Comparison of ENCODE assay signal across 22 cellular contexts in the genomic region with DNA sequence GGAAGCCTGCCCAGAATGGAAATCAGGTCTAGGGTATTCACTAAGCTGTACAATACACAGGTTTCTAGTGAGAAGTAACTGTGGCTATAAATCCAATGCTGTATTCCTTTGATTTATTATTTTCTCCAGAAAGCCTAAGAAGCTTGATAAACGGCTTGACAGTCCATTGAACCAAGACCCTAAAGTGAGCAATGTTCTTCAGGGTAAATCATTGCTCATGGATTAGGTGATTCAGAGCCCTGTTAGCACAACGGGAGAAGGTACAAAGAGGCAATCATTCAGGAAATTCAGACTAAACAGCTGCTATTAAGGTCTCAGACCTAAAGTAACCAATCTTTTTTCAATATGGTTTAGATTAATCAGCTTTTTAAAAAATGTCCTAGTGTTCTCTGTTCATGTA.
"Had no signal": no experiment of that assay in that cellular context is flagged by ENCODE, and none has a peak within 500 bp of the region (broad histone marks: within the 10 kb centered on the region; RNA-seq: fewer than 3 reads in every experiment).

No MANE protein-coding gene starts in this region.

- H3K4me3 Mint-ChIP-seq: neural crest cell; stimulated activated effector memory CD8-positive, alpha-beta T cell treated with anti-CD3 and anti-CD28 coated beads, Interleukin-12 subunit alpha, Interleukin-12 subunit beta, amount 100 ng/mL, for 72 hours had no signal

- H3K27ac ChIP-seq: colonic mucosa, foreskin keratinocyte, hepatocyte, lower lobe of right lung, tibial artery, upper lobe of left lung, uterus had no signal

- H3K4me3 ChIP-seq: colonic mucosa, hepatocyte, lower lobe of right lung, right atrium auricular region, smooth muscle cell, tibial artery, upper lobe of left lung, uterus had no signal

- H3K4me1 ChIP-seq: colonic mucosa, foreskin keratinocyte, lower lobe of right lung, tibial artery, uterus had no signal

- DNase-seq: colonic mucosa; dermis blood vessel endothelial cell; erythroblast; foreskin keratinocyte; head of caudate nucleus; kidney; lower lobe of right lung; mesenchymal stem cell; midbrain; posterior cingulate gyrus; stimulated activated CD4-positive, alpha-beta T cell treated with anti-CD3 and anti-CD28 coated beads, Interleukin-2, amount 100 ng/mL, for 48 hours; stimulated activated CD8-positive, alpha-beta memory T cell treated with anti-CD3 and anti-CD28 coated beads, Interleukin-4, amount 100 ng/mL, for 48 hours; stimulated activated naive CD8-positive, alpha-beta T cell treated with anti-CD3 and anti-CD28 coated beads, Interleukin-15, Interleukin-2, amounts not matched to agents 100 U/mL and 50 U/mL, for 24 hours; tibial artery; upper lobe of left lung; uterus had no signal

- H3K36me3 Mint-ChIP-seq: stimulated activated effector memory CD8-positive, alpha-beta T cell treated with anti-CD3 and anti-CD28 coated beads, Interleukin-12 subunit alpha, Interleukin-12 subunit beta, amount 100 ng/mL, for 72 hours had no signal

- H3K9me3 Mint-ChIP-seq: neural crest cell; stimulated activated effector memory CD8-positive, alpha-beta T cell treated with anti-CD3 and anti-CD28 coated beads, Interleukin-12 subunit alpha, Interleukin-12 subunit beta, amount 100 ng/mL, for 72 hours had no signal

- H3K27ac Mint-ChIP-seq: stimulated activated effector memory CD8-positive, alpha-beta T cell treated with anti-CD3 and anti-CD28 coated beads, Interleukin-12 subunit alpha, Interleukin-12 subunit beta, amount 100 ng/mL, for 72 hours had no signal

- H3K9me3 ChIP-seq: colonic mucosa, lower lobe of right lung, right atrium auricular region, tibial artery, upper lobe of left lung, uterus had no signal

- H3K36me3 ChIP-seq: colonic mucosa, lower lobe of right lung, right atrium auricular region, tibial artery, uterus had no signal

- H3K27me3 ChIP-seq: colonic mucosa, hepatocyte, right atrium auricular region, tibial artery, upper lobe of left lung, uterus had no signal

- ATAC-seq: foreskin keratinocyte; left lobe of liver; lower lobe of right lung; stimulated activated effector memory CD8-positive, alpha-beta T cell treated with anti-CD3 and anti-CD28 coated beads, Interleukin-12 subunit alpha, Interleukin-12 subunit beta, amount 100 ng/mL, for 72 hours; stimulated activated naive CD8-positive, alpha-beta T cell treated with anti-CD3 and anti-CD28 coated beads, Interleukin-15, Interleukin-2, amounts not matched to agents 100 U/mL and 50 U/mL, for 24 hours had no signal

- H3K4me1 Mint-ChIP-seq: neural crest cell; stimulated activated effector memory CD8-positive, alpha-beta T cell treated with anti-CD3 and anti-CD28 coated beads, Interleukin-12 subunit alpha, Interleukin-12 subunit beta, amount 100 ng/mL, for 72 hours had no signal
